Comparison of ENCODE assay signal across 8 cellular contexts in the genomic region with DNA sequence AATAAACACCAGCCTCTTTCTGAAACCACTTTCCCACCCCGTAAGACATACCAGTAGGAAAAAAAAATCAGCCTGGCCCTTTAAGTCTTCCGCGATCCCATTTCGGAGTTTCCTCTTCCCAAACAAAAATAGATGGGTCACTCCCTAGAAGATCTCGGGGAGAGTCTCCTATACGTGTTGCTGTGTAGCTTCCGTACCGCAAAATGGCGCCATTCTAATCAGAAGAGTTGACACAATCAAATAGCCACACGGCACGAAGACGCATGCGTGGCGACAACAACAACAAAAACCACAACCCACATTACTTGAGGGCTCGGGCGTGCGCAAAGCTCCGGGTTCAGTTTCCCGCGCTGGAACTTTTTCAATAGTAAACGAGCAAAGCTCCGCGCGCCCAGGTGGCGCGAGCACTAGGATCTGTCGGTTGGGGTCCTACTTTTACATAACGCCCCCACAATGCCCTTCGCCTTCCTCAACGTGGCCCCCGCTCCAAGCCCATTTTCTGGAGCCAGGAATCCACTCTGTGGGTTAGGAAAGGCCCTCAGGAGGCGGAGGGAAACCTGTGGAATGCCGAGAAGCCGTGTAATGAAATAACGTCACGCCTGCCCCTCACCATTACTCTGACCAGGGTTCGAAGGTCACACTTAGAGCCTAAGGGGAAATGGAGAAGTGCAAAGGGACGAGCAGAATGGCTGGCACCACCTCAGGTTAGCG. TPM values are rescaled to one million over a fixed set of nuclear protein-coding genes. Genes with fewer than 3 reads are reported as not detected.
A peak's percentile ranks its signal among the peaks of the same experiment; 100 is the strongest.
DNase-seq lines count a peak whose midpoint lies in the region; ATAC-seq, FAIRE-seq and TF ChIP-seq lines count a peak whose summit lies in the region.

A gene (minus strand): TSS at position 208 of the 711 bp plus-strand sequence. CDS start 519 bp downstream, outside the sequence.

- TF ChIP-seq CTCF in Panc1 (IDR thresholded peaks at IDR 0.05), result no peak

- H3K9me3 ChIP-seq in KOPT-K1 (ENCODE audit: insufficient read depth, low read length, poor library complexity, severe bottlenecking) (no peaks in the 10 kb centered on the region), Panc1 (ENCODE audit: control insufficient read depth, insufficient read depth, low read depth, low read length) (no peaks in the 10 kb centered on the region)

- CTCF ChIA-PET in Panc1 (lab: Charles Lee), result no interaction called here

- intact Hi-C loops in Panc1 (cut with micrococcal nuclease; ENCODE audit: unreplicated experiment), result no loop called here

- H3K36me3 ChIP-seq in KOPT-K1 (ENCODE audit: insufficient read depth, low read length) (peaks cover 64% of the 10 kb centered on the region), Panc1 (ENCODE audit: control insufficient read depth, insufficient read depth, low read length) (peaks cover 33% of the 10 kb centered on the region)

- in situ Hi-C loops in Panc1 (cut with HindIII; ENCODE audit: low pct_unique_long_range_greater_than_20kb, low sequenced_read_pairs), result no loop called here

- FAIRE-seq in GM19239 (lab: Jason Lieb, UNC), result peak; percentile 91

- peak within 1 kb of the TSS; percentile 76 to 94 for H3K4me3 ChIP-seq in Panc1 (ENCODE audit: low read depth in 2 of 2, low read length in 2 of 2)

- peak; percentile 57 for ATAC-seq in Panc1

- H3K4me1 ChIP-seq in Panc1 (ENCODE audit: control insufficient read depth, insufficient read depth, low read length), result peaks cover 14% of the 10 kb centered on the region

- BruUV-seq in Panc1 (replicated peaks; lab: Mats Ljungman, UMichigan), result no TSS peak

- H3K27me3 ChIP-seq in Panc1 (ENCODE audit: control insufficient read depth, insufficient read depth, low read length), result no peaks in the 10 kb centered on the region

- POLR2A ChIA-PET in Panc1 (lab: Charles Lee), result interaction anchor here (0.6 kb wide), 2 partner anchors 40 to 166 kb away, joined by 4 to 15 read pairs; no protein-coding TSS in a partner anchor

- H3K27ac ChIP-seq in KOPT-K1 (ENCODE audit: low read depth, low read length, poor library complexity, severe bottlenecking) (peak within 1 kb of the TSS; percentile 96), Panc1 (ENCODE audit: low read length) (peak within 1 kb of the TSS; percentile 94), epithelial cell of prostate (peak within 1 kb of the TSS; percentile 89)

- DNase-seq in AG08395 (ENCODE audit: low spot score), result peak; percentile 86
- DNase-seq in GM19239 (ENCODE audit: insufficient read length, low spot score), result peak; percentile 57
- DNase-seq in Panc1 (ENCODE audit: low read depth, low spot score), result peak; percentile 87
- DNase-seq in activated T-cell treated with anti-CD3 and anti-CD28 coated beads, Interleukin-2, amount 50 U/mL, for 1 hour, result peak; percentile 84
- peak; percentile 83 for DNase-seq in epithelial cell of prostate (ENCODE audit: low read depth, low spot score)
- DNase-seq in mucosa of gallbladder (ENCODE audit: low spot score), result peak; percentile 95
- DNase-seq in stimulated activated CD8-positive, alpha-beta memory T cell treated with anti-CD3 and anti-CD28 coated beads, Interleukin-4, amount 100 ng/mL, for 1 hour (ENCODE audit: low read depth in 2 of 2, low spot score in 1 of 2), result peak; percentile 68 to 82

RNA-seq across cellular contexts. Expression of the gene that starts here (rescaled TPM):
- total RNA-seq in Panc1 (2021; ENCODE audit: unreplicated experiment) (18.3 TPM), mucosa of gallbladder (18.7 TPM)
- polyA plus RNA-seq in Panc1 (2012; ENCODE audit: insufficient read length), result 18.3 TPM

Comparison
In these comparisons a context has a peak if more than half of its experiments do, and no peak if none do; other contexts are left out.
1. Peak in every context shown above with its lines: DNase-seq, ATAC-seq, H3K4me3 ChIP-seq and H3K27ac ChIP-seq.